ENCODE assay signal across 8 cellular contexts in the genomic region with DNA sequence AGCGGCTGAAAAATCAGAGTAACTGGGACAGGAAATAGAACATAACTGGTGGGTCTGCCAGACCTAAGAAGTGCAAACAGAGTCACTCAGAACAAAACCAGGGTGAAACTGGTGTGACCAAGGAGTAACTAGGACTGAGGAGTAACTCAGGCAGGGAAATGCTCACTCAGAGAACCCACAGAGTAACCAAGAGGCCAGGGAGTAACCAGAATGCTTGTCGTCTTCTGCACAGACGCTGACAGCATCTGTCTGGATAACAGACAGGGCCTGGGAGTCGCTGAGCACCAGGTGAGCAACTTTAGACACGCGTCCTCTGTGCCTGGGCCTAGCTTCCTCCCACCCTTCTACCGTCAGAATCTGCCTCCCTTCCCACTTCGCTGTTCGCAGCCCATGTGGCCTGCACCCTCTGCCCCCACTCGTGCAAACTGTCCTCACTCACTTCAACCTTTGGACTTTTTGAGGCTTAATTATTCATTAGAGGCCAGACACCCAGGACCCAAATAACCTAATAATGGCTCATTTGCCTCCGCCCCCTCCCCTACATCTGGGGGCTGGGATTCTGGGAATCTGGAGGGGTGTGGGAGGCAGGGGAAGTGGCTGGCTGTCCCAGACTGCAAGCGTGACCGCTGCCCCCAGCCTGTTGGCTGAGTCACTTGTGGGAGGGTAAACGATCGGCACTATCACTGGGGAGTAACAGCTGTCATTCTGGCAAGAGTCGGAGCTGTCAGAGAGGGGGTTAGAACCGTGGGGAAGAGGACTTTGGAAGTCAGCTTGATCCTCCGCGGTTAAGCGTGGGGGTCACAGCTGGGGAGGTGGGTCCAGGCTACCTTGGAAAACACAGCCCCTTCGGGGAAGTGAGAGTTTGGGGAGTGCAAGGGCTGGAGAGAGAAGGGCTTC. TPM values are rescaled to one million over a fixed set of nuclear protein-coding genes. Genes with fewer than 3 reads are reported as not detected.
A peak's percentile ranks its signal among the peaks of the same experiment; 100 is the strongest.
DNase-seq lines count a peak whose midpoint lies in the region; ATAC-seq and TF ChIP-seq lines count a peak whose summit lies in the region.

No MANE protein-coding gene starts in this region.

- H3K4me3 Mint-ChIP-seq in activated naive CD4-positive, alpha-beta T cell treated with anti-CD3 and anti-CD28 coated beads for 36 hours: peak overlapping the region; percentile 86

- H4K20me1 ChIP-seq in PC-9 (ENCODE audit: insufficient read depth): no peaks in the 10 kb centered on the region

- peaks cover 11% of the 10 kb centered on the region; the same call in 1 of the 2 replicates for H3F3A ChIP-seq in PC-9 (ENCODE audit: insufficient read depth, low read depth)

- intact Hi-C loops in PC-9 (cut with micrococcal nuclease; ENCODE audit: unreplicated experiment): no loop called here
- intact Hi-C loops in activated naive CD4-positive, alpha-beta T cell treated with anti-CD3 and anti-CD28 coated beads for 36 hours (cut with micrococcal nuclease): loop anchor here (1.0 to 5.0 kb wide), 15 partner anchors 8 to 731 kb away; partner anchors contain the start of genes BAG1, DNAJA1, NFX1 and UBAP1

- no peaks in the 10 kb centered on the region for H3K79me2 ChIP-seq in PC-9 (ENCODE audit: low read depth)

- ATAC-seq in GM18907 (IDR thresholded peaks at IDR 0.05; ENCODE audit: unreplicated experiment): peak; percentile 87
- ATAC-seq in HG03097 (IDR thresholded peaks at IDR 0.05; ENCODE audit: low FRiP score, unreplicated experiment): peak; percentile 80

- TSS peak; percentile 55 for BruUV-seq in PC-9 (replicated peaks; lab: Mats Ljungman, UMichigan)

- H3K4me3 ChIP-seq in PC-9 (peak overlapping the region; percentile 39; the same call in 1 of the 2 replicates), skeletal muscle tissue (ENCODE audit: low read length in 3 of 3) (peak overlapping the region; percentile 71 to 86 (median 75))

- no peaks in the 10 kb centered on the region for H3K9me2 ChIP-seq in PC-9 (ENCODE audit: insufficient read depth)

- peak overlapping the region; percentile 57 to 70 (median 69) for H3K9ac ChIP-seq in skeletal muscle tissue (ENCODE audit: low read depth in 1 of 3, low read length in 3 of 3)

- no peak for TF ChIP-seq CTCF in PC-9 (conservative IDR thresholded peaks at IDR 0.05)

- H3K36me3 Mint-ChIP-seq in activated naive CD4-positive, alpha-beta T cell treated with anti-CD3 and anti-CD28 coated beads for 36 hours (ENCODE audit: low read depth): no peaks in the 10 kb centered on the region

- H3K27ac Mint-ChIP-seq in activated naive CD4-positive, alpha-beta T cell treated with anti-CD3 and anti-CD28 coated beads for 36 hours: peak overlapping the region; percentile 91

- H2AFZ ChIP-seq in PC-9: no peak overlapping the region

- POLR2A ChIA-PET in PC-9 (lab: Charles Lee; ENCODE audit: unreplicated experiment): interaction anchor here (0.7 kb wide), 1 partner anchor 68 kb away, joined by 4 read pairs; no protein-coding TSS in a partner anchor

- no peaks in the 10 kb centered on the region for H3K27me3 ChIP-seq in PC-9 (ENCODE audit: insufficient read depth, low read depth)
- peaks cover 0 to 5% (median 0%) of the 10 kb centered on the region in 3 donors for H3K27me3 ChIP-seq in skeletal muscle tissue (ENCODE audit: control insufficient read depth in 3 of 3, insufficient read depth in 3 of 3, low read length in 3 of 3)

- peak overlapping the region; percentile 79 for H3K4me2 ChIP-seq in PC-9

- H3K27ac ChIP-seq in PC-9 (no peak overlapping the region), skeletal muscle tissue (ENCODE audit: low read depth, low read length) (peak overlapping the region; percentile 73)

- H3K4me1 ChIP-seq in PC-9 (replicated peaks; ENCODE audit: insufficient read depth) (peaks cover 52% of the 10 kb centered on the region), skeletal muscle tissue (ENCODE audit: control insufficient read depth in 3 of 3, insufficient read depth in 3 of 3, low read length in 3 of 3) (peaks cover 16 to 21% (median 16%) of the 10 kb centered on the region in 3 donors)

- H3K36me3 ChIP-seq in PC-9 (ENCODE audit: low read depth) (no peaks in the 10 kb centered on the region), skeletal muscle tissue (ENCODE audit: control insufficient read depth in 3 of 3, insufficient read depth in 3 of 3, low read length in 3 of 3) (peaks cover 0 to 5% (median 0%) of the 10 kb centered on the region in 3 donors)

- DNase-seq in AG08396 (ENCODE audit: low spot score) (peak; percentile 81), PC-9 (peak in 1 of 2 experiments; percentile 47), hepatic stellate cell (ENCODE audit: low spot score) (peak; percentile 89), NCI-H345 treated with DMSO at 0.1 percent for 48 hours (lab: John Stamatoyannopoulos, UW; ENCODE audit: unreplicated experiment) (no peak)
- DNase-seq in activated naive CD4-positive, alpha-beta T cell treated with anti-CD3 and anti-CD28 coated beads for 36 hours: peak; percentile 82

- no peaks in the 10 kb centered on the region for H3K9me3 Mint-ChIP-seq in activated naive CD4-positive, alpha-beta T cell treated with anti-CD3 and anti-CD28 coated beads for 36 hours

- CTCF ChIA-PET in PC-9 (lab: Charles Lee): interaction anchor here (0.6 to 1.2 kb wide), 12 partner anchors 20 to 213 kb away, joined by 3 to 17 read pairs (median 3); partner anchors contain the start of gene NOL6
- CTCF ChIA-PET in activated naive CD4-positive, alpha-beta T cell treated with anti-CD3 and anti-CD28 coated beads for 36 hours (lab: Charles Lee): interaction anchor here (0.8 to 8.6 kb wide), 16 partner anchors 9 to 402 kb away, joined by 3 to 159 read pairs (median 7); partner anchors contain the start of genes AQP7 and NOL6

- H3K9me3 ChIP-seq in PC-9 (ENCODE audit: insufficient read depth, low read depth) (no peaks in the 10 kb centered on the region), skeletal muscle tissue (ENCODE audit: control insufficient read depth in 3 of 3, low read length in 3 of 3) (no peaks in the 10 kb centered on the region)

- H3K4me1 Mint-ChIP-seq in activated naive CD4-positive, alpha-beta T cell treated with anti-CD3 and anti-CD28 coated beads for 36 hours (ENCODE audit: low read depth): peaks cover 50% of the 10 kb centered on the region

- H3K27me3 Mint-ChIP-seq in activated naive CD4-positive, alpha-beta T cell treated with anti-CD3 and anti-CD28 coated beads for 36 hours (ENCODE audit: low read depth): no peaks in the 10 kb centered on the region

RNA-seq across cellular contexts. Expression of gene AQP3, which starts 0.6 kb away (rescaled TPM):
- total RNA-seq in PC-9 (2021) (9.9 and 15.3 TPM in 2 replicates), skeletal muscle tissue (6.8 TPM)
- 1 to 10 TPM; 7.2 to 8.1 TPM for total RNA-seq in activated naive CD4-positive, alpha-beta T cell treated with anti-CD3 and anti-CD28 coated beads for 36 hours

RNA-seq across cellular contexts. Expression of gene NOL6, which starts 27.0 kb away (rescaled TPM):
- total RNA-seq in PC-9 (2021) (15.5 and 16.2 TPM in 2 replicates), skeletal muscle tissue (14.6 TPM)
- total RNA-seq in activated naive CD4-positive, alpha-beta T cell treated with anti-CD3 and anti-CD28 coated beads for 36 hours: 10 to 100 TPM; 38.2 to 38.6 TPM

RNA-seq across cellular contexts. Expression of gene AQP7, which starts 44.4 kb away (rescaled TPM):
- 0.59 TPM in 1 of 2 replicates, not detected in the other for total RNA-seq in PC-9 (2021)
- total RNA-seq in activated naive CD4-positive, alpha-beta T cell treated with anti-CD3 and anti-CD28 coated beads for 36 hours: not detected
- 6.3 TPM for total RNA-seq in skeletal muscle tissue
